ENCODE assay signal across 10 cellular contexts in genomic region chr2:134367915-134368911, GRCh38.
DNase-seq lines count a peak whose midpoint lies in the region; ATAC-seq and TF ChIP-seq lines count a peak whose summit lies in the region.
"Had no signal": no experiment of that assay in that cellular context is flagged by ENCODE, and none has a peak within 500 bp of the region (broad histone marks: within the 10 kb centered on the region; RNA-seq: fewer than 3 reads in every experiment).

No MANE protein-coding gene starts in this region.

- H3K9me3 ChIP-seq in uterus, result no peaks in the 10 kb centered on the region

- no peaks in the 10 kb centered on the region for H3K27me3 ChIP-seq in uterus

- no peak for ATAC-seq in HG02981 (IDR thresholded peaks at IDR 0.05; ENCODE audit: unreplicated experiment)
- ATAC-seq: WTC11 had no signal

- no peak overlapping the region for H3K27ac ChIP-seq in uterus

- TF ChIP-seq POLR2A in uterus (IDR thresholded peaks at IDR 0.05), result no peak

- no peaks in the 10 kb centered on the region for H3K36me3 ChIP-seq in uterus

- H3K4me3 ChIP-seq in astrocyte of the cerebellum (ENCODE audit: low read depth, low read length), result no peak overlapping the region
- no peak overlapping the region for H3K4me3 ChIP-seq in uterus

- TF ChIP-seq CTCF in astrocyte of the cerebellum (IDR thresholded peaks at IDR 0.05; ENCODE audit: low read depth, low read length, missing control alignments) (no peak), nephron (IDR thresholded peaks at IDR 0.05; ENCODE audit: unreplicated experiment in 3 of 3) (no peak), uterus (IDR thresholded peaks at IDR 0.05) (no peak)

- no peaks in the 10 kb centered on the region for H3K9me3 Mint-ChIP-seq in nephron
- H3K9me3 Mint-ChIP-seq: WTC11 had no signal

- H3K36me3 Mint-ChIP-seq in nephron (ENCODE audit: low read depth), result peaks cover 22% of the 10 kb centered on the region
- H3K36me3 Mint-ChIP-seq: WTC11 had no signal

- H3K4me1 Mint-ChIP-seq in nephron, result peaks cover 74% of the 10 kb centered on the region

- peaks cover 3 to 8% of the 10 kb centered on the region in 2 donors for H3K4me1 ChIP-seq in uterus

- in situ Hi-C loops in astrocyte of the cerebellum (cut with HindIII; ENCODE audit: low sequenced_read_pairs), result no loop called here

- peaks cover 3% of the 10 kb centered on the region for H3K27me3 Mint-ChIP-seq in nephron (ENCODE audit: low read depth)

- intact Hi-C loops in uterus (cut with DNase I; ENCODE audit: low total_unique reads), result no loop called here

- H3K27ac Mint-ChIP-seq in nephron, result peak overlapping the region; percentile 18 to 65 (median 40)

- DNase-seq in EH (ENCODE audit: low read depth), result peak; percentile 32
- DNase-seq in NCI-H2107 (lab: John Stamatoyannopoulos, UW), result peak; percentile 18
- DNase-seq in astrocyte of the cerebellum (ENCODE audit: low read depth), result peak; percentile 73
- DNase-seq in uterus, result no peak
- no peak for DNase-seq in SIG-M5 treated with dmso at 0.1 percent for 504 hours (lab: John Stamatoyannopoulos, UW; ENCODE audit: unreplicated experiment)
- DNase-seq in SHP77 (lab: John Stamatoyannopoulos, UW), result no peak
- DNase-seq: stimulated activated CD8-positive, alpha-beta memory T cell treated with anti-CD3 and anti-CD28 coated beads, Interleukin-4, amount 100 ng/mL, for 48 hours had no signal

- H3K4me3 Mint-ChIP-seq in nephron, result no peak overlapping the region
- H3K4me3 Mint-ChIP-seq: WTC11 had no signal

Comparison
In these comparisons a context has a peak if more than half of its experiments do, and no peak if none do; other contexts are left out.
1. DNase-seq: peak in EH (single experiment), NCI-H2107 (single experiment) and astrocyte of the cerebellum (single experiment); none in uterus (0 of 2), SIG-M5 treated with dmso at 0.1 percent for 504 hours (single experiment) and SHP77 (0 of 2).